In the genomic region with DNA sequence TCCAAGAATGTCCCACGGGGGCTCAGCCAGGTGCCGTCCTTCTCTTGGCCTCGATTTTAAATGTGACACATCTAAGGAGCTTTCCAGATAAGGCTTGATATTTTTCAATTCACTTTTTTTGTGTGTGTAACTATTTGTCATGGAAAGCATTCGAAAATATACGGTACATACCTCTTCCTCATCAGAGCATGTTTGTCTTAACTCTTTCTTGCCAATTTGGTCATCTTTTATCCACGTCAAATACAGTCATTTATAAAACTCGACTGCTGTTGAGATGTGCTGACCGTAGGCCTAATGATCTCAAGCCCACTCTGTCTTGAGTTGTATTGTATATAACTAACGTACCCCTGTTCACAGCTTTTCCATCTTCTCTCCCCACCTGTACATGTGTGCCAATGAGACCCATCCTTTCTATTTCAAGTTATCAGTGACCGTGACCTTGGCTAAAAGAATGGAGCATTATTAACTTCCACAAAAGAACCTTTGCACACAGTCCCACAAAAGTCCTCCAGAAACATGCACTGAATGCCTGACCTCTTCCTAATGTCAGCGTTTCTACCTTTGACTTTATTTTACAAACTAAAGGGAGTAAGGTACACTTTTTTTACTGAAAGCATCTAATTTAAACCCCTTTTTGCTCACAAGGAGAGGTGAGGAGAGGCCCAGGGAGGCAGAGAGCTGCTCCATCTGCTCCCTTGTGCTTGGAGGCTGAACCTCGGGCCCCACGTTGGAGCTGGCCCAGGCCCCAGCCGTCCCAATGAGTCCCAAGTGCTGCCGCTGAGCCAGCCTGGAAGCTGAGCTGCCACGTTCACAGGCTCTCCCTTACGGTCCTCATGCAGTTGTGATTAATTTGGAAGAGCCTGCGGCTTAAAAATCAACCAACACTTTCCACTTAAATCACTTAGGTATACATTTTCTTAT, we compare ENCODE assay signal across 1 cellular context.
TF ChIP-seq lines count a peak whose summit lies in the region.

No MANE protein-coding gene starts in this region.

TF ChIP-seq in H1, 55 proteins besides CTCF, POLR2A, EP300 and RAD21 (continued from another document):
- TF ChIP-seq CHD2 (IDR thresholded peaks at IDR 0.05; ENCODE audit: low read length): no peak
- no peak for TF ChIP-seq NRF1 (IDR thresholded peaks at IDR 0.05; ENCODE audit: low read depth, low read length)
- TF ChIP-seq KDM5A (IDR thresholded peaks at IDR 0.05; ENCODE audit: low read length): no peak
